8 cellular contexts compared by ENCODE assay signal in genomic region chr14:75514673-75515630, GRCh38. TPM values are rescaled to one million over a fixed set of nuclear protein-coding genes. Genes with fewer than 3 reads are reported as not detected.
A peak's percentile ranks its signal among the peaks of the same experiment; 100 is the strongest.
DNase-seq lines count a peak whose midpoint lies in the region; ATAC-seq, FAIRE-seq and TF ChIP-seq lines count a peak whose summit lies in the region.

No MANE protein-coding gene starts in this region.

- peak overlapping the region in 1 of 2 donors; percentile 18 for H3K27ac ChIP-seq in prostate gland

- no peak for TF ChIP-seq POLR2A in prostate gland (IDR thresholded peaks at IDR 0.05)

- peak; percentile 29 for DNase-seq in activated T-cell treated with anti-CD3 and anti-CD28 coated beads for 1 hour (ENCODE audit: low read depth)
- no peak for DNase-seq in activated T-cell treated with anti-CD3 and anti-CD28 coated beads for 4 hours
- peak; percentile 14 for DNase-seq in epithelial cell of esophagus (ENCODE audit: low read depth)
- DNase-seq in prostate gland (ENCODE audit: low spot score) = no peak
- DNase-seq in DMS53 (lab: John Stamatoyannopoulos, UW) = no peak
- DNase-seq in urothelium cell line (ENCODE audit: low spot score) = no peak

- intact Hi-C loops in prostate gland (cut with DNase I) = no loop called here

- WGBS in prostate gland = 39% methylated on average over 29 of the region's 29 CpGs

- no peaks in the 10 kb centered on the region for H3K27me3 ChIP-seq in prostate gland (replicated peaks; ENCODE audit: insufficient read depth)

- H3K4me1 ChIP-seq in prostate gland (replicated peaks) = no peaks in the 10 kb centered on the region

- FAIRE-seq in urothelium cell line (lab: Jason Lieb, UNC) = no peak

- TF ChIP-seq CTCF in WI38 (IDR thresholded peaks at IDR 0.05; ENCODE audit: low read depth, low read length) (no peak), epithelial cell of esophagus (IDR thresholded peaks at IDR 0.05; ENCODE audit: insufficient read depth, low read depth, low read length, missing control alignments) (no peak), prostate gland (IDR thresholded peaks at IDR 0.05) (no peak)

- ATAC-seq in HG03064 (IDR thresholded peaks at IDR 0.05; ENCODE audit: low read depth, unreplicated experiment) = peak; percentile 53

- H3K9me3 ChIP-seq in prostate gland = no peaks in the 10 kb centered on the region

- peak overlapping the region; percentile 40 for H3K4me3 ChIP-seq in WI38 (ENCODE audit: low read depth, low read length)
- peak overlapping the region; percentile 9 for H3K4me3 ChIP-seq in epithelial cell of esophagus (ENCODE audit: low read length)
- peak overlapping the region; percentile 10 to 17 for H3K4me3 ChIP-seq in prostate gland

- H3K36me3 ChIP-seq in prostate gland = no peaks in the 10 kb centered on the region

RNA-seq across cellular contexts. Expression of gene BATF, which starts 7.3 kb away (rescaled TPM):
- 10 to 100 TPM in 1 of 2 donors, 1 to 10 TPM in 1; 3.1 to 11.8 TPM for total RNA-seq in prostate gland

Comparison
In these comparisons a context has a peak if more than half of its experiments do, and no peak if none do; other contexts are left out.
1. DNase-seq: peak in activated T-cell treated with anti-CD3 and anti-CD28 coated beads for 1 hour (single experiment) and epithelial cell of esophagus (single experiment); none in activated T-cell treated with anti-CD3 and anti-CD28 coated beads for 4 hours (single experiment), prostate gland (single experiment), DMS53 (single experiment) and urothelium cell line (single experiment).
2. Peak in every context shown above with its lines, with median percentiles within 50 percentile points of each other: H3K4me3 ChIP-seq.